In genomic region chr6:2857185-2857579, GRCh38 we compare ENCODE assay signal across 11 cellular contexts. TPM values are rescaled to one million over a fixed set of nuclear protein-coding genes. Genes with fewer than 3 reads are reported as not detected.
DNase-seq lines count a peak whose midpoint lies in the region; ATAC-seq and TF ChIP-seq lines count a peak whose summit lies in the region.
"Had no signal": no experiment of that assay in that cellular context is flagged by ENCODE, and none has a peak within 500 bp of the region (broad histone marks: within the 10 kb centered on the region; RNA-seq: fewer than 3 reads in every experiment).

No MANE protein-coding gene starts in this region.

- no peaks in the 10 kb centered on the region for H3K9me3 ChIP-seq in heart right ventricle
- H3K9me3 ChIP-seq in mesodermal cell (ENCODE audit: control insufficient read depth, low read length): no peaks in the 10 kb centered on the region
- no peaks in the 10 kb centered on the region for H3K9me3 ChIP-seq in uterus
- H3K9me3 ChIP-seq: ovary had no signal

- WGBS in heart right ventricle, 2 donors: 73 to 79% methylated on average over 7 of the region's 7 CpGs
- WGBS in mesodermal cell (ENCODE audit: insufficient coverage in 2 of 2), 2 experiments: 92 to 96% methylated on average over 7 of the region's 7 CpGs

- ATAC-seq in heart right ventricle: no peak

- peaks cover 82% of the 10 kb centered on the region for H3K4me1 Mint-ChIP-seq in activated naive CD8-positive, alpha-beta T cell treated with anti-CD3 and anti-CD28 coated beads for 36 hours

- peak overlapping the region in 1 of 10 donors; percentile 35 for H3K4me3 ChIP-seq in heart right ventricle
- H3K4me3 ChIP-seq in mesodermal cell (ENCODE audit: extremely low read depth, insufficient read depth, low read length, poor library complexity, severe bottlenecking): no peak overlapping the region
- H3K4me3 ChIP-seq in uterus: no peak overlapping the region
- H3K4me3 ChIP-seq: ovary had no signal

- H3K4me3 Mint-ChIP-seq in activated naive CD8-positive, alpha-beta T cell treated with anti-CD3 and anti-CD28 coated beads for 36 hours: peak overlapping the region; percentile 86

- peaks cover 17% of the 10 kb centered on the region for H3K36me3 Mint-ChIP-seq in activated naive CD8-positive, alpha-beta T cell treated with anti-CD3 and anti-CD28 coated beads for 36 hours

- no peaks in the 10 kb centered on the region for H3K27me3 ChIP-seq in heart right ventricle
- no peaks in the 10 kb centered on the region for H3K27me3 ChIP-seq in uterus
- H3K27me3 ChIP-seq: ovary had no signal

- intact Hi-C loops in heart right ventricle (cut with DNase I) (loop anchor here in 5 of 10 donors (5.0 to 10.0 kb wide), 3 partner anchors 45 to 78 kb away; partner anchors contain the start of gene SERPINB9 (in 5 of the 5)), cardiac septum (cut with DNase I) (no loop called here), uterus (cut with DNase I; ENCODE audit: low total_unique reads) (no loop called here), posterior cingulate gyrus (cut with DNase I) (loop anchor here (5.0 kb wide), 1 partner anchor 65 kb away; no protein-coding TSS in a partner anchor)

- H3K27ac ChIP-seq in heart right ventricle: peak overlapping the region in 8 of 10 donors; percentile 61 to 95 (median 80)
- H3K27ac ChIP-seq in mesodermal cell (ENCODE audit: low read depth, low read length, severe bottlenecking): peak overlapping the region; percentile 79
- peak overlapping the region; percentile 53 to 69 for H3K27ac ChIP-seq in uterus

- H3K27ac Mint-ChIP-seq in activated naive CD8-positive, alpha-beta T cell treated with anti-CD3 and anti-CD28 coated beads for 36 hours: peak overlapping the region; percentile 99

- DNase-seq in heart right ventricle (no peak), cardiac septum (ENCODE audit: low spot score) (no peak), uterus (no peak), HK-2 (ENCODE audit: unreplicated experiment) (no peak), posterior cingulate gyrus (no peak), D341Med (ENCODE audit: low spot score) (no peak)
- no peak for DNase-seq in activated naive CD8-positive, alpha-beta T cell treated with anti-CD3 and anti-CD28 coated beads for 36 hours
- DNase-seq: COR-L47, MM.1S had no signal

- H3K36me3 ChIP-seq in heart right ventricle (no peaks in the 10 kb centered on the region), mesodermal cell (ENCODE audit: control insufficient read depth, insufficient read depth, low read length) (no peaks in the 10 kb centered on the region), uterus (no peaks in the 10 kb centered on the region)
- H3K36me3 ChIP-seq: ovary had no signal

- peaks cover 6% of the 10 kb centered on the region for H3K9me3 Mint-ChIP-seq in activated naive CD8-positive, alpha-beta T cell treated with anti-CD3 and anti-CD28 coated beads for 36 hours

- peaks cover 14 to 78% (median 37%) of the 10 kb centered on the region in 9 donors for H3K4me1 ChIP-seq in heart right ventricle
- peaks cover 48% of the 10 kb centered on the region for H3K4me1 ChIP-seq in mesodermal cell (ENCODE audit: control insufficient read depth, insufficient read depth, low read length, poor library complexity, severe bottlenecking)
- H3K4me1 ChIP-seq in uterus: no peaks in the 10 kb centered on the region

- TF ChIP-seq CTCF in heart right ventricle (IDR thresholded peaks at IDR 0.05): no peak
- TF ChIP-seq CTCF in uterus (IDR thresholded peaks at IDR 0.05): no peak

- H3K27me3 Mint-ChIP-seq in activated naive CD8-positive, alpha-beta T cell treated with anti-CD3 and anti-CD28 coated beads for 36 hours: no peaks in the 10 kb centered on the region

- TF ChIP-seq POLR2A in uterus (IDR thresholded peaks at IDR 0.05): no peak

RNA-seq across cellular contexts. Expression of gene SERPINB1, which starts 15.5 kb away (rescaled TPM):
- total RNA-seq in heart right ventricle: 10 to 100 TPM; 17.7 to 73.7 (median 22.5) TPM
- polyA plus RNA-seq in heart right ventricle: 10 to 100 TPM; 16.3 to 16.6 TPM
- 26.4 TPM for total RNA-seq in cardiac septum
- total RNA-seq in activated naive CD8-positive, alpha-beta T cell treated with anti-CD3 and anti-CD28 coated beads for 36 hours: 10 to 100 TPM; 38.1 to 44.7 TPM
- polyA plus RNA-seq in mesodermal cell (2013, experiment 1 of 2): 26.2 TPM
- 29.6 TPM for polyA plus RNA-seq in mesodermal cell (2013, experiment 2 of 2)
- total RNA-seq in uterus: 10 to 100 TPM in 2 of 4 donors, 1 to 10 TPM in 2; 7.7 to 28.2 (median 17.2) TPM

RNA-seq across cellular contexts. Expression of gene SERPINB9, which starts 45.9 kb away (rescaled TPM):
- 10 to 100 TPM in 1 of 10 donors, 1 to 10 TPM in 9; 3.6 to 10.9 (median 4.8) TPM for total RNA-seq in heart right ventricle
- polyA plus RNA-seq in heart right ventricle: 1 to 10 TPM; 2.2 to 3.8 TPM
- total RNA-seq in cardiac septum: 5.3 TPM
- total RNA-seq in activated naive CD8-positive, alpha-beta T cell treated with anti-CD3 and anti-CD28 coated beads for 36 hours: 10 to 100 TPM; 51.3 to 51.4 TPM
- 66.1 TPM for polyA plus RNA-seq in mesodermal cell (2013, experiment 1 of 2)
- polyA plus RNA-seq in mesodermal cell (2013, experiment 2 of 2): 65.9 TPM
- total RNA-seq in uterus: 10 to 100 TPM in 2 of 4 donors, 1 to 10 TPM in 2; 8.7 to 17.7 (median 10.8) TPM
